8 cellular contexts compared by ENCODE assay signal in genomic region chr14:105448706-105449111, GRCh38. TPM values are rescaled to one million over a fixed set of nuclear protein-coding genes. Genes with fewer than 3 reads are reported as not detected.
A peak's percentile ranks its signal among the peaks of the same experiment; 100 is the strongest.
DNase-seq lines count a peak whose midpoint lies in the region; ATAC-seq and TF ChIP-seq lines count a peak whose summit lies in the region.

No MANE protein-coding gene starts in this region.

- DNase-seq in DMS 273 (lab: John Stamatoyannopoulos, UW; ENCODE audit: unreplicated experiment) (peak; percentile 80), DMS 273 treated with DMSO at 0.1 percent for 48 hours (lab: John Stamatoyannopoulos, UW) (no peak), NCI-H1694 (lab: John Stamatoyannopoulos, UW) (peak; percentile 92), mesothelial cell of epicardium (ENCODE audit: low spot score in 2 of 2, unreplicated experiment in 2 of 2) (peak in 1 of 2 experiments; percentile 65), NCI-H1105 treated with DMSO at 0.1 percent for 48 hours (lab: John Stamatoyannopoulos, UW) (no peak)
- peak; percentile 83 for DNase-seq in activated CD8-positive, alpha-beta memory T cell treated with anti-CD3 and anti-CD28 coated beads for 24 hours
- DNase-seq in effector memory CD8-positive, alpha-beta T cell, result peak; percentile 68 to 75 (median 72)
- peak; percentile 36 to 42 for DNase-seq in stimulated activated CD8-positive, alpha-beta memory T cell treated with anti-CD3 and anti-CD28 coated beads, Interleukin-15, amount 100 ng/mL, for 48 hours (ENCODE audit: low read depth in 2 of 2)

- peak; percentile 99 for ATAC-seq in effector memory CD8-positive, alpha-beta T cell (replicated peaks)

- H3K4me1 Mint-ChIP-seq in effector memory CD8-positive, alpha-beta T cell (ENCODE audit: low read depth in 2 of 2), result no peaks in the 10 kb centered on the region
- H3K4me1 Mint-ChIP-seq in mesothelial cell of epicardium, result no peaks in the 10 kb centered on the region

- TF ChIP-seq CTCF in mesothelial cell of epicardium (IDR thresholded peaks at IDR 0.05; ENCODE audit: unreplicated experiment), result peak; percentile 72

- peaks cover 7% of the 10 kb centered on the region for H3K36me3 Mint-ChIP-seq in effector memory CD8-positive, alpha-beta T cell (ENCODE audit: insufficient read depth)
- peaks cover 10% of the 10 kb centered on the region for H3K36me3 Mint-ChIP-seq in mesothelial cell of epicardium

- H3K9me3 Mint-ChIP-seq in effector memory CD8-positive, alpha-beta T cell, result no peaks in the 10 kb centered on the region
- H3K9me3 Mint-ChIP-seq in mesothelial cell of epicardium, result no peaks in the 10 kb centered on the region

- H3K27me3 Mint-ChIP-seq in effector memory CD8-positive, alpha-beta T cell, result no peaks in the 10 kb centered on the region
- H3K27me3 Mint-ChIP-seq in mesothelial cell of epicardium (ENCODE audit: low read depth), result no peaks in the 10 kb centered on the region

- H3K4me3 Mint-ChIP-seq in effector memory CD8-positive, alpha-beta T cell, result no peak overlapping the region
- no peak overlapping the region for H3K4me3 Mint-ChIP-seq in mesothelial cell of epicardium

- H3K27ac Mint-ChIP-seq in effector memory CD8-positive, alpha-beta T cell, result no peak overlapping the region
- no peak overlapping the region for H3K27ac Mint-ChIP-seq in mesothelial cell of epicardium

RNA-seq across cellular contexts. Expression of gene CRIP2, which starts 25.9 kb away (rescaled TPM):
- total RNA-seq in mesothelial cell of epicardium, result 19.2 to 20.9 TPM (median 19.4 TPM) in 3 replicates

RNA-seq across cellular contexts. Expression of gene MTA1, which starts 29.1 kb away (rescaled TPM):
- total RNA-seq in mesothelial cell of epicardium, result 256 to 261 TPM (median 259 TPM) in 3 replicates

RNA-seq across cellular contexts. Expression of gene CRIP1, which starts 38.0 kb away (rescaled TPM):
- total RNA-seq in mesothelial cell of epicardium, result 17.1 to 28.2 TPM (median 26.6 TPM) in 3 replicates

RNA-seq across cellular contexts. Expression of gene TEDC1, which starts 42.3 kb away (rescaled TPM):
- total RNA-seq in mesothelial cell of epicardium, result 13.4 to 14.9 TPM (median 13.6 TPM) in 3 replicates

RNA-seq across cellular contexts. Expression of gene TEX22, which starts 50.4 kb away (rescaled TPM):
- total RNA-seq in mesothelial cell of epicardium, result 3.5 to 4.8 TPM (median 4.5 TPM) in 3 replicates

Comparison
In these comparisons a context has a peak if more than half of its experiments do, and no peak if none do; other contexts are left out.
1. DNase-seq: peak in DMS 273 (single experiment), NCI-H1694 (single experiment), activated CD8-positive, alpha-beta memory T cell treated with anti-CD3 and anti-CD28 coated beads for 24 hours (single experiment), effector memory CD8-positive, alpha-beta T cell (3 of 3) and stimulated activated CD8-positive, alpha-beta memory T cell treated with anti-CD3 and anti-CD28 coated beads, Interleukin-15, amount 100 ng/mL, for 48 hours (2 of 2); none in DMS 273 treated with DMSO at 0.1 percent for 48 hours (single experiment) and NCI-H1105 treated with DMSO at 0.1 percent for 48 hours (single experiment).